11 cellular contexts compared by ENCODE assay signal in the genomic region with DNA sequence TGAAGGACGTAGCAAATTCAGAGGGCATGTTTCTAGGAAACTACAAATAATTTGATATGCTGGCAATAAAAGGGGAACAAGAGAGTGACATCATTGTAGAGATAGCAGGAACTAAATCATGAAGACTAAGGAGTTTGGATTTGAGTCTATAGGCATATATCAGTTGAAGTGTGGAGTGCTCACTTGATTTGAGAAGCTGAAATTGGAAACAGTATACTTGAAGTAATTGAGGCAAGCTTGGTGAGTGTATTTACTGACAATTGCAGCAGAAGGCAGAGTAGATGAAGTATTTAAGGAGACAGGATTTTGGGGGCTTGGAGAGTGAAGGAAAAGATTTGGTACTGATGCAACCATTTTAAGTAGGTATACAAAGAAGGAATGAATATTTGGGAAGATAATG. TPM values are rescaled to one million over a fixed set of nuclear protein-coding genes. Genes with fewer than 3 reads are reported as not detected.
DNase-seq lines count a peak whose midpoint lies in the region; ATAC-seq and TF ChIP-seq lines count a peak whose summit lies in the region.
"Had no signal": no experiment of that assay in that cellular context is flagged by ENCODE, and none has a peak within 500 bp of the region (broad histone marks: within the 10 kb centered on the region; RNA-seq: fewer than 3 reads in every experiment).

No MANE protein-coding gene starts in this region.

- DNase-seq in T-helper 1 cell (no peak), activated B cell treated with CpG ODN at 0.5 μM for 24 hours (no peak), renal cortical epithelial cell (ENCODE audit: low read depth) (peak; percentile 9), RPMI8226 (no peak), kidney glomerular epithelial cell (lab: John Stamatoyannopoulos, UW) (no peak)
- DNase-seq: NCI-H2081 treated with DMSO at 0.1 percent for 48 hours had no signal

- H3K36me3 Mint-ChIP-seq in T-helper 1 cell treated with Interleukin-12 subunit alpha and Interleukin-12 subunit beta and Interleukin-4 antibody, amounts not matched to agents 30 μg/mL and 1 μg/mL, for 36 hours (ENCODE audit: low read depth), result peaks cover 48% of the 10 kb centered on the region
- H3K36me3 Mint-ChIP-seq in activated B cell treated with CpG ODN at 0.5 μM for 24 hours (ENCODE audit: low read depth), result peaks cover 32% of the 10 kb centered on the region

- ATAC-seq in HG02885 (IDR thresholded peaks at IDR 0.05; ENCODE audit: poor library complexity, unreplicated experiment) (peak; percentile 13), activated B cell treated with CpG ODN at 0.5 μM for 24 hours (ENCODE audit: low read depth) (peak; percentile 32), GM21737 (IDR thresholded peaks at IDR 0.05; ENCODE audit: unreplicated experiment) (no peak)

- TF ChIP-seq CTCF in activated B cell treated with CpG ODN at 0.5 μM for 24 hours (IDR thresholded peaks at IDR 0.05), result no peak

- intact Hi-C loops in activated B cell treated with CpG ODN at 0.5 μM for 24 hours (cut with micrococcal nuclease), result loop anchor here (1.0 kb wide), 2 partner anchors 9 to 17 kb away; partner anchors contain the start of gene ZMPSTE24

- POLR2A ChIA-PET in activated B cell treated with CpG ODN at 0.5 μM for 24 hours (lab: Charles Lee), result interaction anchor here (0.5 to 2.3 kb wide), 5 partner anchors 16 to 163 kb away, joined by 4 to 11 read pairs (median 5); partner anchors contain the start of gene ZMPSTE24

- no peaks in the 10 kb centered on the region for H3K27me3 Mint-ChIP-seq in T-helper 1 cell treated with Interleukin-12 subunit alpha and Interleukin-12 subunit beta and Interleukin-4 antibody, amounts not matched to agents 30 μg/mL and 1 μg/mL, for 36 hours (ENCODE audit: low read depth)
- no peaks in the 10 kb centered on the region for H3K27me3 Mint-ChIP-seq in activated B cell treated with CpG ODN at 0.5 μM for 24 hours

- peak overlapping the region; percentile 50 for H3K4me3 Mint-ChIP-seq in T-helper 1 cell treated with Interleukin-12 subunit alpha and Interleukin-12 subunit beta and Interleukin-4 antibody, amounts not matched to agents 30 μg/mL and 1 μg/mL, for 36 hours
- H3K4me3 Mint-ChIP-seq in activated B cell treated with CpG ODN at 0.5 μM for 24 hours, result no peak overlapping the region

- peak overlapping the region; percentile 76 for H3K27ac Mint-ChIP-seq in T-helper 1 cell treated with Interleukin-12 subunit alpha and Interleukin-12 subunit beta and Interleukin-4 antibody, amounts not matched to agents 30 μg/mL and 1 μg/mL, for 36 hours
- H3K27ac Mint-ChIP-seq in activated B cell treated with CpG ODN at 0.5 μM for 24 hours, result peak overlapping the region; percentile 76

- CTCF ChIA-PET in activated B cell treated with CpG ODN at 0.5 μM for 24 hours (lab: Charles Lee), result interaction anchor here (1.1 kb wide), 1 partner anchor 165 kb away, joined by 3 read pairs; no protein-coding TSS in a partner anchor

- no peaks in the 10 kb centered on the region for H3K9me3 Mint-ChIP-seq in T-helper 1 cell treated with Interleukin-12 subunit alpha and Interleukin-12 subunit beta and Interleukin-4 antibody, amounts not matched to agents 30 μg/mL and 1 μg/mL, for 36 hours
- H3K9me3 Mint-ChIP-seq in activated B cell treated with CpG ODN at 0.5 μM for 24 hours, result no peaks in the 10 kb centered on the region

- H3K4me1 Mint-ChIP-seq in T-helper 1 cell treated with Interleukin-12 subunit alpha and Interleukin-12 subunit beta and Interleukin-4 antibody, amounts not matched to agents 30 μg/mL and 1 μg/mL, for 36 hours (ENCODE audit: low read depth), result peaks cover 57% of the 10 kb centered on the region
- peaks cover 11% of the 10 kb centered on the region for H3K4me1 Mint-ChIP-seq in activated B cell treated with CpG ODN at 0.5 μM for 24 hours

RNA-seq across cellular contexts. Expression of gene TMCO2, which starts 6.4 kb away (rescaled TPM):
- total RNA-seq in activated B cell treated with CpG ODN at 0.5 μM for 24 hours (not detected in 2 replicates), renal cortical epithelial cell (not detected in 2 replicates)
- total RNA-seq: ascending aorta, glomerular endothelial cell had no signal

RNA-seq across cellular contexts. Expression of gene ZMPSTE24, which starts 16.7 kb away (rescaled TPM):
- total RNA-seq in activated B cell treated with CpG ODN at 0.5 μM for 24 hours (17.6 and 18.6 TPM in 2 replicates), renal cortical epithelial cell (88.9 and 140 TPM in 2 replicates)
